24 cellular contexts compared by ENCODE assay signal in the genomic region with DNA sequence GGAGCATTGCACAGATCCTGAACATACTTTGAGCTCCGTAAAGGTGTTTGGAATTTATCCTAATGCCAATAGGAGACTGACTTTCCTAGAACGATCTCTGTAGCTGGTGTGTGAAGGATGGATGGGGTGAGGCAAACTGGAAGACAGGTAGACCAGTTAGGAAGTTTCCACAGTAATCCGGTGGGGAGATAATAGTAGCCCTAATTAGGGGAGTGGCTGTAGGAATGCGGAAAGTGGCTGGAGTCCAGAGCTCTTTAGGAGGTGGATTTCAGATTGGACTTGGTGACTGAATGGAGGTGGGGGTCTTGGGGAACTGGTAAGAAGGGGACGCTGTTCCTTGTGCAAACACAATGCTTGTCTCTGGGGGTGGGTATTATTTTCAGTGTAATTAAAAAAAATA.
DNase-seq lines count a peak whose midpoint lies in the region; ATAC-seq and FAIRE-seq lines count a peak whose summit lies in the region.
"Had no signal": no experiment of that assay in that cellular context is flagged by ENCODE, and none has a peak within 500 bp of the region (broad histone marks: within the 10 kb centered on the region; RNA-seq: fewer than 3 reads in every experiment).

No MANE protein-coding gene starts in this region.

- no peaks in the 10 kb centered on the region for H3K9me3 ChIP-seq in SJCRH30 (replicated peaks)
- H3K9me3 ChIP-seq in small intestine (ENCODE audit: control insufficient read depth, low read depth) = no peaks in the 10 kb centered on the region
- H3K9me3 ChIP-seq: BLaER1 treated with 17β-estradiol and CSF1 and Interleukin-3, amounts not matched to agents 10 nM and 100 nM; colonic mucosa; spleen; vagina had no signal

- DNase-seq in NCI-H748 (lab: John Stamatoyannopoulos, UW; ENCODE audit: unreplicated experiment) (peak; percentile 45), NCI-H748 treated with DMSO at 0.1 percent for 48 hours (lab: John Stamatoyannopoulos, UW) (no peak), SJCRH30 (no peak), islet precursor cell (peak; percentile 86), small intestine (peak; percentile 19), cerebellar nuclear complex (lab: John Stamatoyannopoulos, UW) (no peak)
- DNase-seq in stimulated activated CD4-positive, alpha-beta T cell treated with anti-CD3 and anti-CD28 coated beads, Interleukin-15, amount 100 ng/mL, for 24 hours = no peak
- DNase-seq: activated B cell treated with CpG ODN at 0.5 μM for 24 hours; activated CD8-positive, alpha-beta memory T cell treated with anti-CD3 and anti-CD28 coated beads for 24 hours; colonic mucosa; DMS153; midbrain; NCI-H1105 treated with DMSO at 0.1 percent for 48 hours; NCI-H2107; NCI-H526 treated with DMSO at 0.1 percent for 48 hours; SIG-M5; spleen; stimulated activated CD8-positive, alpha-beta memory T cell treated with anti-CD3 and anti-CD28 coated beads, Interleukin-4, amount 100 ng/mL, for 48 hours had no signal

- no peak overlapping the region for H3K4me3 ChIP-seq in SJCRH30
- H3K4me3 ChIP-seq in small intestine (ENCODE audit: low read depth in 1 of 2, low read length in 2 of 2) = no peak overlapping the region
- H3K4me3 ChIP-seq: BLaER1 treated with 17β-estradiol and CSF1 and Interleukin-3, amounts not matched to agents 10 nM and 100 nM; colonic mucosa; spleen; vagina had no signal

- no peak for FAIRE-seq in small intestine (lab: Jason Lieb, UNC)
- FAIRE-seq: A204.1, frontal cortex had no signal

- H3K36me3 ChIP-seq in SJCRH30 = no peaks in the 10 kb centered on the region
- no peaks in the 10 kb centered on the region for H3K36me3 ChIP-seq in small intestine (ENCODE audit: control insufficient read depth in 2 of 2, insufficient read depth in 2 of 2, low read length in 2 of 2)
- H3K36me3 ChIP-seq: BLaER1 treated with 17β-estradiol and CSF1 and Interleukin-3, amounts not matched to agents 10 nM and 100 nM; colonic mucosa; spleen; vagina had no signal

- H3K4me1 ChIP-seq in SJCRH30 (peaks cover 18% of the 10 kb centered on the region), small intestine (ENCODE audit: control insufficient read depth in 2 of 2, insufficient read depth in 1 of 2, low read depth in 1 of 2, low read length in 1 of 2) (no peaks in the 10 kb centered on the region)
- H3K4me1 ChIP-seq: colonic mucosa had no signal

- peak overlapping the region; percentile 74; the same call in 1 of the 2 replicates for H3K27ac ChIP-seq in SJCRH30
- H3K27ac ChIP-seq in small intestine (ENCODE audit: low read depth in 1 of 2, low read length in 1 of 2) = no peak overlapping the region
- H3K27ac ChIP-seq: BLaER1 treated with 17β-estradiol and CSF1 and Interleukin-3, amounts not matched to agents 10 nM and 100 nM; colonic mucosa; spleen; vagina had no signal

- H3K27me3 ChIP-seq in SJCRH30 (no peaks in the 10 kb centered on the region), small intestine (ENCODE audit: control insufficient read depth in 2 of 2, insufficient read depth in 2 of 2, low read length in 2 of 2) (no peaks in the 10 kb centered on the region)
- H3K27me3 ChIP-seq: BLaER1 treated with 17β-estradiol and CSF1 and Interleukin-3, amounts not matched to agents 10 nM and 100 nM; colonic mucosa; spleen; vagina had no signal

- WGBS in small intestine, 3 donors = 28 to 72% (median 43%) methylated on average over 5 of the region's 5 CpGs

- ATAC-seq in GM19463 (IDR thresholded peaks at IDR 0.05; ENCODE audit: unreplicated experiment) = no peak
- ATAC-seq: activated naive CD4-positive, alpha-beta T cell treated with anti-CD3 and anti-CD28 coated beads, Interleukin-2, amount 50 U/mL, for 72 hours had no signal

Comparison
In these comparisons a context has a peak if more than half of its experiments do, and no peak if none do; other contexts are left out.
1. DNase-seq: peak in NCI-H748 (single experiment), islet precursor cell (single experiment) and small intestine (single experiment); none in NCI-H748 treated with DMSO at 0.1 percent for 48 hours (single experiment), SJCRH30 (0 of 2), stimulated activated CD4-positive, alpha-beta T cell treated with anti-CD3 and anti-CD28 coated beads, Interleukin-15, amount 100 ng/mL, for 24 hours (single experiment) and cerebellar nuclear complex (0 of 2).